Comparison of ENCODE assay signal across 1 cellular context in genomic region chr9:129143461-129143927, GRCh38.
TF ChIP-seq lines count a peak whose summit lies in the region.

No MANE protein-coding gene starts in this region.

TF ChIP-seq in A549, 52 proteins besides CTCF, POLR2A, EP300 and RAD21 (continued from another document):
- TF ChIP-seq RNF2 (IDR thresholded peaks at IDR 0.05; ENCODE audit: borderline replicate concordance, low read depth) (no peak), BCL3 (IDR thresholded peaks at IDR 0.05) (no peak), PBX3 (IDR thresholded peaks at IDR 0.05) (no peak)
